In genomic region chr4:26346203-26346620, GRCh38 we compare ENCODE assay signal across 12 cellular contexts. TPM values are rescaled to one million over a fixed set of nuclear protein-coding genes. Genes with fewer than 3 reads are reported as not detected.
DNase-seq lines count a peak whose midpoint lies in the region; ATAC-seq and TF ChIP-seq lines count a peak whose summit lies in the region.
"Had no signal": no experiment of that assay in that cellular context is flagged by ENCODE, and none has a peak within 500 bp of the region (broad histone marks: within the 10 kb centered on the region; RNA-seq: fewer than 3 reads in every experiment).

No MANE protein-coding gene starts in this region.

- H3F3A ChIP-seq in MM.1S (ENCODE audit: insufficient read depth, low read length), result no peaks in the 10 kb centered on the region

- intact Hi-C loops in activated CD8-positive, alpha-beta T cell treated with anti-CD3 and anti-CD28 coated beads for 36 hours (cut with micrococcal nuclease), result no loop called here

- H3K27me3 Mint-ChIP-seq in activated naive CD4-positive, alpha-beta T cell treated with anti-CD3 and anti-CD28 coated beads, Interleukin-2, amount 50 U/mL, for 24 hours, result no peaks in the 10 kb centered on the region
- no peaks in the 10 kb centered on the region for H3K27me3 Mint-ChIP-seq in activated CD8-positive, alpha-beta T cell treated with anti-CD3 and anti-CD28 coated beads for 36 hours
- H3K27me3 Mint-ChIP-seq: activated naive CD8-positive, alpha-beta T cell treated with anti-CD3 and anti-CD28 coated beads, Interleukin-2, amount 10 ng/mL, durations not matched to agents 7 days and 5 days; naive thymus-derived CD4-positive, alpha-beta T cell had no signal

- H3K9me3 Mint-ChIP-seq in activated naive CD4-positive, alpha-beta T cell treated with anti-CD3 and anti-CD28 coated beads, Interleukin-2, amount 50 U/mL, for 24 hours, result no peaks in the 10 kb centered on the region
- no peaks in the 10 kb centered on the region for H3K9me3 Mint-ChIP-seq in activated CD8-positive, alpha-beta T cell treated with anti-CD3 and anti-CD28 coated beads for 36 hours
- H3K9me3 Mint-ChIP-seq: activated naive CD8-positive, alpha-beta T cell treated with anti-CD3 and anti-CD28 coated beads, Interleukin-2, amount 10 ng/mL, durations not matched to agents 7 days and 5 days; naive thymus-derived CD4-positive, alpha-beta T cell had no signal

- no peak overlapping the region for H3K9ac ChIP-seq in MM.1S (ENCODE audit: low read length)
- H3K9ac ChIP-seq in Karpas-422 (ENCODE audit: low read length), result no peak overlapping the region

- peaks cover 79% of the 10 kb centered on the region for H3K4me1 Mint-ChIP-seq in activated naive CD4-positive, alpha-beta T cell treated with anti-CD3 and anti-CD28 coated beads, Interleukin-2, amount 50 U/mL, for 24 hours
- peaks cover 64% of the 10 kb centered on the region for H3K4me1 Mint-ChIP-seq in activated CD8-positive, alpha-beta T cell treated with anti-CD3 and anti-CD28 coated beads for 36 hours (ENCODE audit: low read depth)

- peaks cover 6% of the 10 kb centered on the region for H3K36me3 Mint-ChIP-seq in activated naive CD4-positive, alpha-beta T cell treated with anti-CD3 and anti-CD28 coated beads, Interleukin-2, amount 50 U/mL, for 24 hours
- H3K36me3 Mint-ChIP-seq in activated CD8-positive, alpha-beta T cell treated with anti-CD3 and anti-CD28 coated beads for 36 hours (ENCODE audit: low read depth), result peaks cover 9% of the 10 kb centered on the region

- no peak for ATAC-seq in activated CD8-positive, alpha-beta T cell treated with anti-CD3 and anti-CD28 coated beads for 36 hours
- ATAC-seq: naive thymus-derived CD4-positive, alpha-beta T cell had no signal

- H3K27ac Mint-ChIP-seq in activated naive CD4-positive, alpha-beta T cell treated with anti-CD3 and anti-CD28 coated beads, Interleukin-2, amount 50 U/mL, for 24 hours, result peak overlapping the region; percentile 76
- no peak overlapping the region for H3K27ac Mint-ChIP-seq in activated CD8-positive, alpha-beta T cell treated with anti-CD3 and anti-CD28 coated beads for 36 hours
- H3K27ac Mint-ChIP-seq: activated naive CD8-positive, alpha-beta T cell treated with anti-CD3 and anti-CD28 coated beads, Interleukin-2, amount 10 ng/mL, durations not matched to agents 7 days and 5 days; naive thymus-derived CD4-positive, alpha-beta T cell had no signal

- H3K4me3 ChIP-seq in cardiac fibroblast (replicated peaks in 1 of 2; ENCODE audit: low read depth in 2 of 2, low read length in 2 of 2) (peak overlapping the region in 1 of 2 donors; percentile 15), MM.1S (ENCODE audit: low read length) (no peak overlapping the region), Karpas-422 (ENCODE audit: low read length) (no peak overlapping the region)
- H3K4me3 ChIP-seq: uterus had no signal

- no peaks in the 10 kb centered on the region for H3K4me1 ChIP-seq in MM.1S (ENCODE audit: low read length)
- H3K4me1 ChIP-seq in Karpas-422 (ENCODE audit: low read length), result no peaks in the 10 kb centered on the region

- POLR2A ChIA-PET in activated CD8-positive, alpha-beta T cell treated with anti-CD3 and anti-CD28 coated beads for 36 hours (lab: Charles Lee), result no interaction called here

- peaks cover 16% of the 10 kb centered on the region for H4K20me1 ChIP-seq in MM.1S (ENCODE audit: insufficient read depth, low read length)
- peaks cover 57% of the 10 kb centered on the region for H4K20me1 ChIP-seq in Karpas-422 (ENCODE audit: insufficient read depth, low read depth, low read length)

- TF ChIP-seq CTCF in cardiac fibroblast (IDR thresholded peaks at IDR 0.05; ENCODE audit: low read depth, low read length) (no peak), MM.1S (IDR thresholded peaks at IDR 0.05; ENCODE audit: low read length) (no peak)
- TF ChIP-seq CTCF in activated CD8-positive, alpha-beta T cell treated with anti-CD3 and anti-CD28 coated beads for 36 hours (IDR thresholded peaks at IDR 0.05), result no peak

- H3K4me2 ChIP-seq in MM.1S (ENCODE audit: low read depth, low read length) (no peak overlapping the region), Karpas-422 (ENCODE audit: low read depth, low read length, poor library complexity, severe bottlenecking) (no peak overlapping the region)

- H2AFZ ChIP-seq in MM.1S (ENCODE audit: low read length) (no peak overlapping the region), Karpas-422 (ENCODE audit: low read length) (no peak overlapping the region)

- H3K9me3 ChIP-seq in MM.1S (replicated peaks; ENCODE audit: insufficient read depth, low read length), result no peaks in the 10 kb centered on the region
- no peaks in the 10 kb centered on the region for H3K9me3 ChIP-seq in Karpas-422 (ENCODE audit: low read length)
- H3K9me3 ChIP-seq: uterus had no signal

- no peaks in the 10 kb centered on the region for H3K36me3 ChIP-seq in MM.1S (replicated peaks; ENCODE audit: insufficient read depth, low read length)
- H3K36me3 ChIP-seq in Karpas-422 (ENCODE audit: insufficient read depth, low read length), result no peaks in the 10 kb centered on the region
- H3K36me3 ChIP-seq: uterus had no signal

- CTCF ChIA-PET in activated CD8-positive, alpha-beta T cell treated with anti-CD3 and anti-CD28 coated beads for 36 hours (lab: Charles Lee), result interaction anchor here (3.0 to 8.4 kb wide), 2 partner anchors 17 to 358 kb away, joined by 8 to 58 read pairs; no protein-coding TSS in a partner anchor

- no peaks in the 10 kb centered on the region for H3K9me2 ChIP-seq in MM.1S (replicated peaks; ENCODE audit: insufficient read depth, low read length)
- no peaks in the 10 kb centered on the region for H3K9me2 ChIP-seq in Karpas-422 (replicated peaks; ENCODE audit: insufficient read depth, low read length)

- no peaks in the 10 kb centered on the region for H3K27me3 ChIP-seq in MM.1S (replicated peaks; ENCODE audit: insufficient read depth, low read length)
- no peaks in the 10 kb centered on the region for H3K27me3 ChIP-seq in Karpas-422 (ENCODE audit: low read length)
- H3K27me3 ChIP-seq: uterus had no signal

- peak overlapping the region; percentile 93 for H3K27ac ChIP-seq in temporal lobe (ENCODE audit: low read depth, low read length)
- H3K27ac ChIP-seq in MM.1S (ENCODE audit: low read length), result no peak overlapping the region
- no peak overlapping the region for H3K27ac ChIP-seq in Karpas-422 (ENCODE audit: low read length)
- H3K27ac ChIP-seq: uterus had no signal

- H3K4me3 Mint-ChIP-seq in activated naive CD4-positive, alpha-beta T cell treated with anti-CD3 and anti-CD28 coated beads, Interleukin-2, amount 50 U/mL, for 24 hours, result no peak overlapping the region
- no peak overlapping the region for H3K4me3 Mint-ChIP-seq in activated CD8-positive, alpha-beta T cell treated with anti-CD3 and anti-CD28 coated beads for 36 hours
- H3K4me3 Mint-ChIP-seq: activated naive CD8-positive, alpha-beta T cell treated with anti-CD3 and anti-CD28 coated beads, Interleukin-2, amount 10 ng/mL, durations not matched to agents 7 days and 5 days; naive thymus-derived CD4-positive, alpha-beta T cell had no signal

- DNase-seq in activated naive CD4-positive, alpha-beta T cell treated with anti-CD3 and anti-CD28 coated beads, Interleukin-2, amount 50 U/mL, for 16 hours, result no peak
- peak; percentile 76 to 78 for DNase-seq in cardiac fibroblast (ENCODE audit: low read depth in 2 of 2)
- peak; percentile 33 for DNase-seq in iPS-NIHi11 (ENCODE audit: low spot score)
- no peak for DNase-seq in activated CD8-positive, alpha-beta T cell treated with anti-CD3 and anti-CD28 coated beads for 36 hours
- no peak for DNase-seq in MM.1S
- DNase-seq in Karpas-422, result no peak
- DNase-seq: activated naive CD8-positive, alpha-beta T cell treated with anti-CD3 and anti-CD28 coated beads, Interleukin-2, amount 10 ng/mL, durations not matched to agents 7 days and 5 days; naive thymus-derived CD4-positive, alpha-beta T cell; stimulated activated CD4-positive, alpha-beta T cell treated with anti-CD3 and anti-CD28 coated beads, Interleukin-2, amount 100 ng/mL, for 48 hours; uterus had no signal

- H3K79me2 ChIP-seq in MM.1S (ENCODE audit: low read length) (peaks cover 88% of the 10 kb centered on the region), Karpas-422 (ENCODE audit: low read length) (peaks cover 73% of the 10 kb centered on the region)

RNA-seq across cellular contexts. Expression of gene RBPJ, which starts 25.4 kb away (rescaled TPM):
- total RNA-seq in temporal lobe, result 58.8 TPM
- total RNA-seq in activated CD8-positive, alpha-beta T cell treated with anti-CD3 and anti-CD28 coated beads for 36 hours, result 100 to 1,000 TPM; 150 to 151 TPM
- 23.8 and 36.8 TPM in 2 replicates for total RNA-seq in Karpas-422 (2014; rRNA removed; shearing (Covaris generic); ENCODE audit: low replicate concordance)

Comparison
In these comparisons a context has a peak if more than half of its experiments do, and no peak if none do; other contexts are left out.
1. DNase-seq: peak in cardiac fibroblast (2 of 2) and iPS-NIHi11 (single experiment); none in activated naive CD4-positive, alpha-beta T cell treated with anti-CD3 and anti-CD28 coated beads, Interleukin-2, amount 50 U/mL, for 16 hours (single experiment), activated CD8-positive, alpha-beta T cell treated with anti-CD3 and anti-CD28 coated beads for 36 hours (single experiment), MM.1S (single experiment) and Karpas-422 (single experiment).